Comparison of ENCODE assay signal across 1 cellular context in genomic region chr20:38255389-38255788, GRCh38.
TF ChIP-seq lines count a peak whose summit lies in the region.

No MANE protein-coding gene starts in this region.

TF ChIP-seq in IMR-90, 13 proteins besides CTCF, POLR2A, EP300 and RAD21:
- TF ChIP-seq USF2 (IDR thresholded peaks at IDR 0.05; ENCODE audit: low read depth, low read length) (no peak), ELK1 (IDR thresholded peaks at IDR 0.05; ENCODE audit: borderline replicate concordance, low read depth, low read length) (no peak), FOS (IDR thresholded peaks at IDR 0.05; ENCODE audit: low read depth, low read length) (no peak), CEBPB (IDR thresholded peaks at IDR 0.05; ENCODE audit: low read depth, low read length) (no peak), MAFK (IDR thresholded peaks at IDR 0.05; ENCODE audit: low read depth, low read length) (no peak), RCOR1 (IDR thresholded peaks at IDR 0.05; ENCODE audit: insufficient replicate concordance, low read length) (no peak)
